ENCODE assay signal across 18 cellular contexts in genomic region chr1:79069828-79070227, GRCh38.
DNase-seq lines count a peak whose midpoint lies in the region; ATAC-seq and TF ChIP-seq lines count a peak whose summit lies in the region.
"Had no signal": no experiment of that assay in that cellular context is flagged by ENCODE, and none has a peak within 500 bp of the region (broad histone marks: within the 10 kb centered on the region; RNA-seq: fewer than 3 reads in every experiment).

No MANE protein-coding gene starts in this region.

- no peak overlapping the region for H3K4me3 Mint-ChIP-seq in progenitor cell of endocrine pancreas (ENCODE audit: low read depth)

- BruUV-seq in OCI-LY7 (replicated peaks; lab: Mats Ljungman, UMichigan): no TSS peak

- H3K4me2 ChIP-seq in SK-N-SH (no peak overlapping the region), OCI-LY7 (ENCODE audit: low read length) (no peak overlapping the region)

- no peaks in the 10 kb centered on the region for H3K27me3 Mint-ChIP-seq in progenitor cell of endocrine pancreas

- H3F3A ChIP-seq in SK-N-SH (replicated peaks; ENCODE audit: insufficient read depth): no peaks in the 10 kb centered on the region

- 0 out of 2 replicates have a peak overlapping the region, but pooled peaks have one; percentile 37 for H2AFZ ChIP-seq in SK-N-SH (ENCODE audit: low read depth)
- no peak overlapping the region for H2AFZ ChIP-seq in OCI-LY7 (ENCODE audit: low read length)
- H2AFZ ChIP-seq: GM23248 had no signal

- no peaks in the 10 kb centered on the region for H3K27me3 ChIP-seq in SK-N-SH (ENCODE audit: insufficient read depth)
- no peaks in the 10 kb centered on the region for H3K27me3 ChIP-seq in WERI-Rb-1 (ENCODE audit: insufficient read depth, low read depth, severe bottlenecking)
- H3K27me3 ChIP-seq: MG63 had no signal

- no peaks in the 10 kb centered on the region for H3K4me1 ChIP-seq in SK-N-SH (ENCODE audit: control insufficient read depth in 1 of 2, insufficient read depth in 2 of 2, low read depth in 1 of 2, low read length in 1 of 2)
- no peaks in the 10 kb centered on the region for H3K4me1 ChIP-seq in OCI-LY7 (ENCODE audit: insufficient read depth, low read length, poor library complexity, severe bottlenecking)

- no peaks in the 10 kb centered on the region for H3K36me3 Mint-ChIP-seq in progenitor cell of endocrine pancreas (ENCODE audit: insufficient read depth)

- H3K79me2 ChIP-seq in SK-N-SH (ENCODE audit: insufficient read depth): no peaks in the 10 kb centered on the region
- no peaks in the 10 kb centered on the region for H3K79me2 ChIP-seq in OCI-LY7 (ENCODE audit: insufficient read depth, low read depth, low read length)

- H3K9me2 ChIP-seq in SK-N-SH (no peaks in the 10 kb centered on the region), OCI-LY7 (ENCODE audit: insufficient read depth, low read length) (no peaks in the 10 kb centered on the region)

- H3K4me1 Mint-ChIP-seq in progenitor cell of endocrine pancreas (ENCODE audit: low read depth): no peaks in the 10 kb centered on the region

- no peaks in the 10 kb centered on the region for H3K9me3 Mint-ChIP-seq in progenitor cell of endocrine pancreas (ENCODE audit: low read depth)

- 84% methylated on average over 3 of the region's 3 CpGs for WGBS in SK-N-SH (ENCODE audit: low lambda C conversion rate)

- POLR2A ChIA-PET in SK-N-SH (lab: Yijun Ruan, JAX): no interaction called here
- POLR2A ChIA-PET in OCI-LY7 (lab: Charles Lee): interaction anchor here (0.8 kb wide), 1 partner anchor 543 kb away, joined by 3 read pairs; no protein-coding TSS in a partner anchor

- intact Hi-C loops in OCI-LY7 (cut with micrococcal nuclease; ENCODE audit: unreplicated experiment): no loop called here

- ATAC-seq in SK-N-SH treated with all-trans-retinoic acid at 6 μM for 48 hours (no peak), GM21381 (IDR thresholded peaks at IDR 0.05; ENCODE audit: unreplicated experiment) (no peak)
- ATAC-seq: Panc1, Right ventricle myocardium inferior had no signal

- TF ChIP-seq EP300 in SK-N-SH (IDR thresholded peaks at IDR 0.05; ENCODE audit: borderline replicate concordance in 1 of 2, low read depth in 1 of 2, low read length in 1 of 2): no peak

- H3K36me3 ChIP-seq in SK-N-SH (replicated peaks in 1 of 2; ENCODE audit: control insufficient read depth in 1 of 2, insufficient read depth in 2 of 2, low read length in 1 of 2) (no peaks in the 10 kb centered on the region), OCI-LY7 (ENCODE audit: insufficient read depth, low read length) (no peaks in the 10 kb centered on the region), WERI-Rb-1 (no peaks in the 10 kb centered on the region)
- H3K36me3 ChIP-seq: MG63 had no signal

- peak; percentile 24; the same call in 1 of the 2 replicates for TF ChIP-seq CTCF in SK-N-SH (IDR thresholded peaks at IDR 0.05)
- peak; percentile 15; the same call in 1 of the 2 replicates for TF ChIP-seq CTCF in OCI-LY7 (conservative IDR thresholded peaks at IDR 0.05; ENCODE audit: low read length)
- peak; percentile 8 for TF ChIP-seq CTCF in fibroblast of mammary gland (conservative IDR thresholded peaks at IDR 0.05; ENCODE audit: control insufficient read depth, insufficient read depth, low read depth, low read length)
- TF ChIP-seq CTCF in progenitor cell of endocrine pancreas (IDR thresholded peaks at IDR 0.05; ENCODE audit: unreplicated experiment): peak; percentile 30
- no peak for TF ChIP-seq CTCF in WERI-Rb-1 (IDR thresholded peaks at IDR 0.05; ENCODE audit: low read depth, low read length)

- CTCF ChIA-PET in SK-N-SH (lab: Yijun Ruan, JAX): interaction anchor here (0.6 kb wide), 1 partner anchor 66 kb away, joined by 3 read pairs; no protein-coding TSS in a partner anchor
- CTCF ChIA-PET in OCI-LY7 (lab: Charles Lee; ENCODE audit: unreplicated experiment): no interaction called here

- H3K27ac ChIP-seq in SK-N-SH (ENCODE audit: low read depth in 2 of 2, low read length in 1 of 2) (no peak overlapping the region), OCI-LY7 (ENCODE audit: low read depth, low read length, poor library complexity, severe bottlenecking) (no peak overlapping the region), WERI-Rb-1 (no peak overlapping the region)
- H3K27ac ChIP-seq: GM23248 had no signal

- DNase-seq in SK-N-SH (no peak), OCI-LY7 (ENCODE audit: low spot score) (no peak), fibroblast of mammary gland (ENCODE audit: low read depth) (no peak), progenitor cell of endocrine pancreas (ENCODE audit: low spot score, unreplicated experiment) (no peak), WERI-Rb-1 (no peak), CD1c-positive myeloid dendritic cell (ENCODE audit: extremely low spot score) (no peak)
- DNase-seq: C1 segment of cervical spinal cord, COR-L47, GM23248, KG1, MG63, NCI-H1105 treated with DMSO at 0.1 percent for 48 hours, NCI-H187, NCI-H69 had no signal

- H3K9me3 ChIP-seq in SK-N-SH (no peaks in the 10 kb centered on the region), OCI-LY7 (ENCODE audit: low read length) (no peaks in the 10 kb centered on the region), WERI-Rb-1 (ENCODE audit: severe bottlenecking) (no peaks in the 10 kb centered on the region)
- H3K9me3 ChIP-seq: MG63 had no signal

- H3K27ac Mint-ChIP-seq in progenitor cell of endocrine pancreas: no peak overlapping the region

- TF ChIP-seq RAD21 in SK-N-SH (IDR thresholded peaks at IDR 0.05; ENCODE audit: low read length): no peak

- H3K9ac ChIP-seq in SK-N-SH: no peak overlapping the region
- H3K9ac ChIP-seq: GM23248 had no signal

- H3K4me3 ChIP-seq in SK-N-SH (ENCODE audit: low read depth in 2 of 2, low read length in 1 of 2) (no peak overlapping the region), OCI-LY7 (ENCODE audit: low read depth, low read length, poor library complexity, severe bottlenecking) (no peak overlapping the region), fibroblast of mammary gland (ENCODE audit: control insufficient read depth, low read depth, low read length) (no peak overlapping the region), WERI-Rb-1 (ENCODE audit: low read depth, low read length) (no peak overlapping the region)
- H3K4me3 ChIP-seq: GM23248, MG63 had no signal

- H4K20me1 ChIP-seq in SK-N-SH (ENCODE audit: insufficient read depth): no peaks in the 10 kb centered on the region
- H4K20me1 ChIP-seq in OCI-LY7 (ENCODE audit: insufficient read depth, low read length): no peaks in the 10 kb centered on the region

TF ChIP-seq in SK-N-SH, 30 proteins besides CTCF, POLR2A, EP300 and RAD21 (continues in another document):
- TF ChIP-seq ELF1 (IDR thresholded peaks at IDR 0.05) (no peak), TEAD4 (IDR thresholded peaks at IDR 0.05; ENCODE audit: borderline replicate concordance, insufficient read depth) (no peak), MAX (IDR thresholded peaks at IDR 0.05; ENCODE audit: low read depth) (no peak), GATA2 (CRISPR knock-in tag; IDR thresholded peaks at IDR 0.05) (no peak), NFIC (IDR thresholded peaks at IDR 0.05; ENCODE audit: borderline replicate concordance) (no peak), CHD2 (IDR thresholded peaks at IDR 0.05; ENCODE audit: low read length, partially characterized antibody) (no peak), FOXM1 (IDR thresholded peaks at IDR 0.05; ENCODE audit: low read depth) (no peak), IRF3 (IDR thresholded peaks at IDR 0.05; ENCODE audit: low read depth, low read length) (no peak), FOXJ3 (CRISPR knock-in tag; IDR thresholded peaks at IDR 0.05) (no peak)

TF ChIP-seq in SK-N-SH treated with all-trans-retinoic acid at 6 μM for 48 hours, 23 proteins besides CTCF, POLR2A, EP300 and RAD21 (continues in another document):
- no peak for TF ChIP-seq ZFP30 (CRISPR knock-in tag; IDR thresholded peaks at IDR 0.05)
- no peak for TF ChIP-seq ZNF565 (CRISPR knock-in tag; conservative IDR thresholded peaks at IDR 0.05; ENCODE audit: low read depth)
- no peak for TF ChIP-seq ISL1 (CRISPR knock-in tag; IDR thresholded peaks at IDR 0.05)
- no peak for TF ChIP-seq ARNTL (CRISPR knock-in tag; IDR thresholded peaks at IDR 0.05; ENCODE audit: borderline replicate concordance, low read depth)
- TF ChIP-seq CSDC2 (CRISPR knock-in tag; IDR thresholded peaks at IDR 0.05): no peak
- TF ChIP-seq RARB (CRISPR knock-in tag; IDR thresholded peaks at IDR 0.05): no peak
- no peak for TF ChIP-seq POU6F1 (CRISPR knock-in tag; IDR thresholded peaks at IDR 0.05; ENCODE audit: borderline replicate concordance, low read depth)
- no peak for TF ChIP-seq GLIS3 (CRISPR knock-in tag; IDR thresholded peaks at IDR 0.05)
- TF ChIP-seq ZNF70 (CRISPR knock-in tag; IDR thresholded peaks at IDR 0.05): no peak
- no peak for TF ChIP-seq OSR1 (CRISPR knock-in tag; IDR thresholded peaks at IDR 0.05)
- no peak for TF ChIP-seq ESRRG (CRISPR knock-in tag; IDR thresholded peaks at IDR 0.05)
- TF ChIP-seq BACH2 (CRISPR knock-in tag; IDR thresholded peaks at IDR 0.05; ENCODE audit: borderline replicate concordance): no peak
- no peak for TF ChIP-seq ZNF8 (CRISPR knock-in tag; IDR thresholded peaks at IDR 0.05)
- TF ChIP-seq CSRNP3 (CRISPR knock-in tag; IDR thresholded peaks at IDR 0.05): no peak
- no peak for TF ChIP-seq ZC3H10 (CRISPR knock-in tag; IDR thresholded peaks at IDR 0.05)
